In the genomic region with DNA sequence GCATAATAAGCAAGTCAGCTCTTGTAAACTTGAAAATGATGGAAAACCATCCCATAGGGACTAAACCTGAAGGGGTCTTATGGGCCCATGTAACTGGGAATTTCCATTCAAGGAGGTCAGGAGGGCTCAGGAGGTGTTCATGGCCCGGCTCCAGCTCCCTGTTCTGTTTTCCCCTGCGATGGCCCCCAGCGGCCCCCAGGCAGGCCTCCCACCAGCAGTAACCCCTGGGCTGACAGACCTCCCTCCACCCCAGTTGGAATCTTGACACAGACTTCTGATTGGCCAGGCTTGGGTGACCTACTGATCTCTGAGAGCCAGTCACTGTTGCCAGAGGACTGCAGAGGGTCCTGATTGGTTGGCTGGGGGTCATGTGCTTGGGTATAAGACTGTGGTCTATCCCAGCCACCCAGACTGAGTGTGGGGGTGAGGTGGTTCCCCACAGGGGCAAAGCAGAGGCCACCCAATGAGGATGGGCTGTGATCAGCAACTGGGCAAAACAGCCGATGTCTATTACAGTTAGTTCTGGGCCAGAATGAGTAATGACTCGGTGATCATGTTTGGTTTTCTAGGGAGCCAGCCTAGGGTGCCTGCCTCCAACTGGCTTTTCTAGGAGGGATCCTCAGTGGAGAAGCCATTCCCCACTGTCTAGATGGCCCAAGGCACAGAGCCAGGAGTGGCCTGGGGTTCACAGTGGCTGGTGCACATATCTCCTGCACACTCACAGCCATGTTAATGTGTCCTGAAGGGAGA, we compare ENCODE assay signal across 17 cellular contexts. TPM values are rescaled to one million over a fixed set of nuclear protein-coding genes. Genes with fewer than 3 reads are reported as not detected.
DNase-seq lines count a peak whose midpoint lies in the region; ATAC-seq and TF ChIP-seq lines count a peak whose summit lies in the region.
"Had no signal": no experiment of that assay in that cellular context is flagged by ENCODE, and none has a peak within 500 bp of the region (broad histone marks: within the 10 kb centered on the region; RNA-seq: fewer than 3 reads in every experiment).

No MANE protein-coding gene starts in this region.

- TF ChIP-seq POLR2A in uterus (IDR thresholded peaks at IDR 0.05), result no peak

- no peak overlapping the region for H3K4me3 ChIP-seq in fibroblast of the aortic adventitia (ENCODE audit: low read depth, low read length)
- no peak overlapping the region for H3K4me3 ChIP-seq in uterus
- H3K4me3 ChIP-seq: lung, tibial artery had no signal

- H3K27me3 ChIP-seq in uterus, result no peaks in the 10 kb centered on the region
- H3K27me3 ChIP-seq: tibial artery had no signal

- H3K4me1 ChIP-seq in uterus, result peaks cover 6 to 9% of the 10 kb centered on the region in 2 donors

- intact Hi-C loops in uterus (cut with DNase I; ENCODE audit: low total_unique reads), result no loop called here

- peak; percentile 49 to 59 for ATAC-seq in activated naive CD4-positive, alpha-beta T cell treated with anti-CD3 and anti-CD28 coated beads, Interleukin-2, amount 50 U/mL, for 72 hours

- in situ Hi-C loops in SK-MEL-5 (cut with HindIII; ENCODE audit: low pct_unique_long_range_greater_than_20kb, low sequenced_read_pairs), result no loop called here

- TF ChIP-seq CTCF in fibroblast of the aortic adventitia (IDR thresholded peaks at IDR 0.05; ENCODE audit: insufficient read depth, low read length) (no peak), uterus (IDR thresholded peaks at IDR 0.05) (no peak)

- H3K36me3 Mint-ChIP-seq in activated naive CD4-positive, alpha-beta T cell treated with anti-CD3 and anti-CD28 coated beads, Interleukin-2, amount 50 U/mL, for 72 hours, result no peaks in the 10 kb centered on the region
- H3K36me3 Mint-ChIP-seq: CD8-positive, alpha-beta memory T cell; immature natural killer cell had no signal

- H3K36me3 ChIP-seq in uterus, result no peaks in the 10 kb centered on the region

- H3K27ac Mint-ChIP-seq in activated naive CD4-positive, alpha-beta T cell treated with anti-CD3 and anti-CD28 coated beads, Interleukin-2, amount 50 U/mL, for 72 hours, result no peak overlapping the region
- H3K27ac Mint-ChIP-seq: CD8-positive, alpha-beta memory T cell; immature natural killer cell; T-helper 2 cell treated with Interferon-gamma antibody and Interleukin-4, amounts not matched to agents 5 μg/mL and 100 μg/mL, for 36 hours had no signal

- H3K9me3 ChIP-seq in uterus, result no peaks in the 10 kb centered on the region
- H3K9me3 ChIP-seq: tibial artery had no signal

- H3K27ac ChIP-seq in uterus, result peak overlapping the region; percentile 81 to 82

- DNase-seq in activated naive CD4-positive, alpha-beta T cell treated with anti-CD3 and anti-CD28 coated beads, Interleukin-2, amount 50 U/mL, for 72 hours (ENCODE audit: low spot score in 2 of 2), result no peak
- no peak for DNase-seq in activated naive CD4-positive, alpha-beta T cell treated with Interleukin-2 at 50 U/mL for 16 hours
- DNase-seq in SK-MEL-5 (ENCODE audit: low read depth, low spot score) (peak; percentile 51), fibroblast of the aortic adventitia (ENCODE audit: low read depth) (peak; percentile 16), uterus (no peak), NCI-H1694 treated with DMSO at 0.1 percent for 48 hours (lab: John Stamatoyannopoulos, UW) (no peak), amniotic stem cell (lab: John Stamatoyannopoulos, UW) (no peak), HuH-7.5 (ENCODE audit: low spot score) (no peak)
- DNase-seq: CD8-positive, alpha-beta memory T cell; immature natural killer cell; Kasumi-1; NCI-H1436; SHP77; tibial artery had no signal

- no peaks in the 10 kb centered on the region for H3K9me3 Mint-ChIP-seq in activated naive CD4-positive, alpha-beta T cell treated with anti-CD3 and anti-CD28 coated beads, Interleukin-2, amount 50 U/mL, for 72 hours
- H3K9me3 Mint-ChIP-seq: CD8-positive, alpha-beta memory T cell; immature natural killer cell; nephron; T-helper 2 cell treated with Interferon-gamma antibody and Interleukin-4, amounts not matched to agents 5 μg/mL and 100 μg/mL, for 36 hours had no signal

RNA-seq across cellular contexts. Expression of a gene that starts 27.0 kb away (rescaled TPM):
- 10 to 100 TPM; 95.3 to 96.2 TPM for total RNA-seq in activated naive CD4-positive, alpha-beta T cell treated with anti-CD3 and anti-CD28 coated beads, Interleukin-2, amount 50 U/mL, for 72 hours
- 5.3 and 5.7 TPM in 2 replicates for total RNA-seq in SK-MEL-5 (2014; rRNA removed; shearing (Covaris generic))
- polyA plus RNA-seq in SK-MEL-5 (2015; cell fraction: cytosol; rRNA removed), result 10.6 and 14.6 TPM in 2 replicates
- 41.4 and 61.9 TPM in 2 replicates for polyA plus RNA-seq in SK-MEL-5 (2015; cell fraction: nucleus; rRNA removed)
- total RNA-seq in fibroblast of the aortic adventitia (ENCODE audit: low replicate concordance) (10.9 and 13.1 TPM in 2 replicates), uterus (10 to 100 TPM in 3 of 4 donors, 1 to 10 TPM in 1; 5.1 to 27.6 (median 13.1) TPM)

RNA-seq across cellular contexts. Expression of a gene that starts 37.3 kb away (rescaled TPM):
- total RNA-seq in activated naive CD4-positive, alpha-beta T cell treated with anti-CD3 and anti-CD28 coated beads, Interleukin-2, amount 50 U/mL, for 72 hours, result 10 to 100 TPM; 13.8 to 16.7 TPM
- 2.0 TPM in 2 replicates for total RNA-seq in SK-MEL-5 (2014; rRNA removed; shearing (Covaris generic))
- polyA plus RNA-seq in SK-MEL-5 (2015; cell fraction: cytosol; rRNA removed), result 10.4 and 14.4 TPM in 2 replicates
- 9.5 and 10.0 TPM in 2 replicates for polyA plus RNA-seq in SK-MEL-5 (2015; cell fraction: nucleus; rRNA removed)
- 5.0 and 6.1 TPM in 2 replicates for total RNA-seq in fibroblast of the aortic adventitia (ENCODE audit: low replicate concordance)
- 10 to 100 TPM in 1 of 4 donors, 1 to 10 TPM in 3; 1.3 to 63.6 (median 5.6) TPM for total RNA-seq in uterus

RNA-seq across cellular contexts. Expression of a gene that starts 53.9 kb away (rescaled TPM):
- total RNA-seq in activated naive CD4-positive, alpha-beta T cell treated with anti-CD3 and anti-CD28 coated beads, Interleukin-2, amount 50 U/mL, for 72 hours, result 10 to 100 TPM in 1 of 2 donors, 1 to 10 TPM in 1; 6.3 to 11.8 TPM
- 13.6 and 14.2 TPM in 2 replicates for total RNA-seq in SK-MEL-5 (2014; rRNA removed; shearing (Covaris generic))
- polyA plus RNA-seq in SK-MEL-5 (2015; cell fraction: cytosol; rRNA removed), result 26.2 and 36.7 TPM in 2 replicates
- 55.1 and 56.4 TPM in 2 replicates for polyA plus RNA-seq in SK-MEL-5 (2015; cell fraction: nucleus; rRNA removed)
- total RNA-seq in fibroblast of the aortic adventitia (ENCODE audit: low replicate concordance) (3.4 and 8.0 TPM in 2 replicates), uterus (10 to 100 TPM in 3 of 4 donors, 1 to 10 TPM in 1; 1.0 to 35.2 (median 19.6) TPM)

Comparison
In these comparisons a context has a peak if more than half of its experiments do, and no peak if none do; other contexts are left out.
1. DNase-seq: peak in SK-MEL-5 (single experiment) and fibroblast of the aortic adventitia (single experiment); none in activated naive CD4-positive, alpha-beta T cell treated with anti-CD3 and anti-CD28 coated beads, Interleukin-2, amount 50 U/mL, for 72 hours (0 of 2), activated naive CD4-positive, alpha-beta T cell treated with Interleukin-2 at 50 U/mL for 16 hours (single experiment), uterus (0 of 2), NCI-H1694 treated with DMSO at 0.1 percent for 48 hours (single experiment), amniotic stem cell (single experiment) and HuH-7.5 (single experiment).